Comparison of ENCODE assay signal across 2 cellular contexts in the genomic region with DNA sequence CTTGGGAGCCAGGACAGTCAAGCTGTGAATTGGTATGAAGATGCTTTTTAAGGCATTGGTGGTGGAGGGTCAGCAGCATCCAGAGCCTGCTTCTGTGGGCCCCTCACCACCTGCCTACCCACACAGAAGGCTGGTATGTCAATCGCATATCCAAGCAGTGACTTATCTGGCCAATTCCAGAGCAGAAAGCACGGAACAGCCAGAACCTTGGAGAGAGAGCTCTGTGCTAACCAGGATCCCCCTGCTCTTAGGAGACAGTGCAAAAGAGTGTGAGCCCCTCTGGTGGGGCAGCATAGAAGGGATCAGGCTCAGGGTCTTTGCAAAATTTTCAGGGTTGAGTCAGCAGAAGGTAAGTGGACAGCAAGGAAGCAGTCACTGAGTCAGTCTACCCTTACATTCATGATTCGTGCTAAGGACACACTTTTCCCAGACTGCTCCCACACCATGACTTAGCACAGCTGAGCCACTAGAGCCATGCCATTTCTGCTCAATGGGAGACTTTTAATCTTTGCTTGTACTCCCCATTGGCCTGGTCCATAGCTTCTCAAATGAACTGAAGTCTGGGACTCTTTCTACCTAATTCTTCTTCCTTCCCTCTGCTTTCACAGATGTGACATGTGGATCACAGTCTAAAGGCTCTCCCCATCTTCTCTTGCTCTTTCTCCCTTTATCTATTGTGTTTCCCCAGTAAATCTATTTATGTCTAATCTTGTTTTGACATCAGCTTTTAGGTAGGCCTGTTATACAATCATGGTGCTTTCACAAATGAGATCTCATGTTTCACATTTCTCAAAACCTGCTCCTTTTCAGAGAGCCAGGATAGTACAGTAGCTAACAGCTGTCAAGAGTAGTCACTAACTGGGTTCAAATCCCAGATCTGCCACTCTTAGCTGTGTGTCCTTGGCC.
TF ChIP-seq lines count a peak whose summit lies in the region.

No MANE protein-coding gene starts in this region.

TF ChIP-seq in A549, 52 proteins besides CTCF, POLR2A, EP300 and RAD21:
- TF ChIP-seq FOXS1 (CRISPR knock-in tag; IDR thresholded peaks at IDR 0.05) (no peak), HOXB13 (CRISPR knock-in tag; IDR thresholded peaks at IDR 0.05; ENCODE audit: low read depth) (no peak), JUN (IDR thresholded peaks at IDR 0.05) (no peak), KDM5A (IDR thresholded peaks at IDR 0.05) (no peak), TFCP2L1 (CRISPR knock-in tag; IDR thresholded peaks at IDR 0.05) (no peak), SREBF2 (IDR thresholded peaks at IDR 0.05) (no peak), ZFP36 (IDR thresholded peaks at IDR 0.05; ENCODE audit: borderline replicate concordance, partially characterized antibody) (no peak), ESRRA (IDR thresholded peaks at IDR 0.05; ENCODE audit: borderline replicate concordance, low read length) (no peak), MAZ (IDR thresholded peaks at IDR 0.05; ENCODE audit: borderline replicate concordance, low read depth, low read length) (no peak), KDM1A (IDR thresholded peaks at IDR 0.05; ENCODE audit: low read depth) (no peak), CBX8 (IDR thresholded peaks at IDR 0.05) (no peak), HOXA7 (CRISPR knock-in tag; IDR thresholded peaks at IDR 0.05) (no peak), RARB (CRISPR knock-in tag; IDR thresholded peaks at IDR 0.05) (no peak), HEYL (CRISPR knock-in tag; IDR thresholded peaks at IDR 0.05) (no peak), MYC (IDR thresholded peaks at IDR 0.05; ENCODE audit: borderline replicate concordance, low read length) (no peak)

TF ChIP-seq in SK-N-SH treated with all-trans-retinoic acid at 6 μM for 48 hours, 23 proteins besides CTCF, POLR2A, EP300 and RAD21:
- TF ChIP-seq, protein P1, sequence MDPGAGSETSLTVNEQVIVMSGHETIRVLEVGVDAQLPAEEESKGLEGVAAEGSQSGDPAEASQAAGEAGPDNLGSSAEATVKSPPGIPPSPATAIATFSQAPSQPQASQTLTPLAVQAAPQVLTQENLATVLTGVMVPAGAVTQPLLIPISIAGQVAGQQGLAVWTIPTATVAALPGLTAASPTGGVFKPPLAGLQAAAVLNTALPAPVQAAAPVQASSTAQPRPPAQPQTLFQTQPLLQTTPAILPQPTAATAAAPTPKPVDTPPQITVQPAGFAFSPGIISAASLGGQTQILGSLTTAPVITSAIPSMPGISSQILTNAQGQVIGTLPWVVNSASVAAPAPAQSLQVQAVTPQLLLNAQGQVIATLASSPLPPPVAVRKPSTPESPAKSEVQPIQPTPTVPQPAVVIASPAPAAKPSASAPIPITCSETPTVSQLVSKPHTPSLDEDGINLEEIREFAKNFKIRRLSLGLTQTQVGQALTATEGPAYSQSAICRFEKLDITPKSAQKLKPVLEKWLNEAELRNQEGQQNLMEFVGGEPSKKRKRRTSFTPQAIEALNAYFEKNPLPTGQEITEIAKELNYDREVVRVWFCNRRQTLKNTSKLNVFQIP (CRISPR knock-in tag; IDR thresholded peaks at IDR 0.05; ENCODE audit: borderline replicate concordance, low read depth): no peak
- TF ChIP-seq CREB5 (CRISPR knock-in tag; IDR thresholded peaks at IDR 0.05; ENCODE audit: low read depth): no peak
- peak; percentile 34; the same call in 1 of the 2 replicates for TF ChIP-seq TCF4 (CRISPR knock-in tag; IDR thresholded peaks at IDR 0.05; ENCODE audit: borderline replicate concordance)
- TF ChIP-seq ZNF70 (CRISPR knock-in tag; IDR thresholded peaks at IDR 0.05): no peak
